11 cellular contexts compared by ENCODE assay signal in the genomic region with DNA sequence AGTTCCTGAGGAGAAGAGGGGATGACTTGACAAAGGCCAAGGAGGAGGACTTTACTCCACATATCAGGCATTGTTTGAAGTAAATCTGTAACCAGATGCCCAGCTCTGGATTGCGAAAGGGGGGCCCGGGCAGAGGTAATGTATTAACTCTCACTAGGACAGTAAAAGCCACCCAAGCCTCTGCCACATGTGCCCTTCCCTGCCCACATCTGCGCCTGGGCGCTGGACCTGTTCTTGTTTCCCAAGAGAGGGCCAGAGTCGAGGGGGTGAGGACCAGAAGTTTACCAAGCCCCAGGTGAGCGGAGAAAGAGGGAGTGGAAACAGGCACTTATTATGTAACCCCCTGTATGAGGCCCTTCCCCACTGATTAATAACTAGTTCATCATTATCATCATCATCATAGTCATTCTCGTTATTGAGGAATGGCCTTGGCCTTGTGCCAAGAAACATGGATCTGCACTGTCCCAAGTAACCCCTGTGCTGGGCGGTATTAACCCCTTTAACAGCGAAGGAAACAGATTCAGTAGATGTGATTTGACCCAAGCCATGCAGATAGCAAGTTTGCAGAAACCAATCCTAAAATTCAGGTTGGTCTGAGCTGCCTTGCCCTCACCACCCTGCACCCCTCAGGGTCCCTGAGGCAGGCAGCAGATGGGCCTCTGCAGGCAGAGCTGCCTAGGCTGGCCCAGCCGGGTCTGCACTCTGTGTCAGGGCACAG. TPM values are rescaled to one million over a fixed set of nuclear protein-coding genes. Genes with fewer than 3 reads are reported as not detected.
A peak's percentile ranks its signal among the peaks of the same experiment; 100 is the strongest.
DNase-seq lines count a peak whose midpoint lies in the region; ATAC-seq and TF ChIP-seq lines count a peak whose summit lies in the region.
"Had no signal": no experiment of that assay in that cellular context is flagged by ENCODE, and none has a peak within 500 bp of the region (broad histone marks: within the 10 kb centered on the region; RNA-seq: fewer than 3 reads in every experiment).

Gene SLC23A1, minus strand, starts transcription at position 23 of the 718 bp plus-strand sequence. CDS start 44 bp downstream, outside the sequence.

- DNase-seq in SK-N-SH, result peak; percentile 73
- peak; percentile 7 for DNase-seq in NCI-H2171 (lab: John Stamatoyannopoulos, UW)
- peak; percentile 29 for DNase-seq in epidermal melanocyte (ENCODE audit: insufficient read length, low spot score)
- DNase-seq in renal cortical epithelial cell (ENCODE audit: low read depth), result peak; percentile 84
- DNase-seq in activated CD4-positive, alpha-beta T cell treated with anti-CD3 and anti-CD28 coated beads, Interleukin-2, amount 50 U/mL, for 4 hours, result no peak
- DNase-seq: anterior cingulate cortex; stimulated activated CD4-positive, alpha-beta T cell treated with anti-CD3 and anti-CD28 coated beads, Interleukin-4, amount 100 ng/mL, for 24 hours had no signal

- H3K27me3 ChIP-seq in SK-N-SH (ENCODE audit: insufficient read depth), result no peaks in the 10 kb centered on the region

- no peaks in the 10 kb centered on the region for H3F3A ChIP-seq in SK-N-SH (replicated peaks; ENCODE audit: insufficient read depth)

- TF ChIP-seq CTCF in SK-N-SH (IDR thresholded peaks at IDR 0.05), result no peak

- TF ChIP-seq EP300 in SK-N-SH (IDR thresholded peaks at IDR 0.05; ENCODE audit: borderline replicate concordance in 1 of 2, low read depth in 1 of 2, low read length in 1 of 2), result no peak

- no peaks in the 10 kb centered on the region for H4K20me1 ChIP-seq in SK-N-SH (ENCODE audit: insufficient read depth)

- 67% methylated on average over 8 of the region's 10 CpGs for WGBS in SK-N-SH (ENCODE audit: low lambda C conversion rate)

- no peaks in the 10 kb centered on the region for H3K79me2 ChIP-seq in SK-N-SH (ENCODE audit: insufficient read depth)

- no peaks in the 10 kb centered on the region for H3K36me3 ChIP-seq in SK-N-SH (replicated peaks in 1 of 2; ENCODE audit: control insufficient read depth in 1 of 2, insufficient read depth in 2 of 2, low read length in 1 of 2)

- POLR2A ChIA-PET in SK-N-SH (lab: Yijun Ruan, JAX), result interaction anchor here (1.4 kb wide), 1 partner anchor 18 kb away, joined by 5 read pairs; no protein-coding TSS in a partner anchor

- H3K4me3 ChIP-seq in SK-N-SH (ENCODE audit: low read depth in 2 of 2, low read length in 1 of 2), result no peak within 1 kb of the TSS

- H3K9me3 ChIP-seq in SK-N-SH, result no peaks in the 10 kb centered on the region

- H3K4me2 ChIP-seq in SK-N-SH, result no peak within 1 kb of the TSS

- CTCF ChIA-PET in SK-N-SH (lab: Yijun Ruan, JAX), result interaction anchor here (1.2 to 2.2 kb wide), 2 partner anchors 11 to 130 kb away, joined by 3 to 8 read pairs; no protein-coding TSS in a partner anchor

- H3K27ac ChIP-seq in SK-N-SH (ENCODE audit: low read depth in 2 of 2, low read length in 1 of 2), result no peak within 1 kb of the TSS; a peak in 1 of 4 replicates

- H3K9ac ChIP-seq in SK-N-SH, result no peak within 1 kb of the TSS

- ATAC-seq in SK-N-SH treated with all-trans-retinoic acid at 6 μM for 48 hours (no peak; the same call in 2 of the 3 replicates), GM21786 (IDR thresholded peaks at IDR 0.05; ENCODE audit: unreplicated experiment) (no peak), HG03457 (IDR thresholded peaks at IDR 0.05; ENCODE audit: unreplicated experiment) (no peak)
- ATAC-seq: HCT116 had no signal

- no peaks in the 10 kb centered on the region for H3K9me2 ChIP-seq in SK-N-SH

- no peak for TF ChIP-seq RAD21 in SK-N-SH (IDR thresholded peaks at IDR 0.05; ENCODE audit: low read length)

- peaks cover 0 to 23% of the 10 kb centered on the region in 2 experiments; a peak in 1 of 4 replicates for H3K4me1 ChIP-seq in SK-N-SH (ENCODE audit: control insufficient read depth in 1 of 2, insufficient read depth in 2 of 2, low read depth in 1 of 2, low read length in 1 of 2)

- H2AFZ ChIP-seq in SK-N-SH (ENCODE audit: low read depth), result no peak within 1 kb of the TSS

TF ChIP-seq in SK-N-SH, 30 proteins besides CTCF, POLR2A, EP300 and RAD21:
- peak; percentile 48; the same call in 1 of the 2 replicates for TF ChIP-seq NFIC (IDR thresholded peaks at IDR 0.05; ENCODE audit: borderline replicate concordance)
- TF ChIP-seq NRF1 (IDR thresholded peaks at IDR 0.05; ENCODE audit: low read depth, low read length), result no peak

TF ChIP-seq in SK-N-SH treated with all-trans-retinoic acid at 6 μM for 48 hours, 23 proteins besides CTCF, POLR2A, EP300 and RAD21 (continues in another document):
- TF ChIP-seq ESRRG (CRISPR knock-in tag; IDR thresholded peaks at IDR 0.05) (no peak), BACH2 (CRISPR knock-in tag; IDR thresholded peaks at IDR 0.05; ENCODE audit: borderline replicate concordance) (no peak), ISL1 (CRISPR knock-in tag; IDR thresholded peaks at IDR 0.05) (no peak), RARB (CRISPR knock-in tag; IDR thresholded peaks at IDR 0.05) (no peak), ZFP3 (CRISPR knock-in tag; IDR thresholded peaks at IDR 0.05) (no peak), PATZ1 (CRISPR knock-in tag; IDR thresholded peaks at IDR 0.05; ENCODE audit: borderline replicate concordance) (no peak), CSDC2 (CRISPR knock-in tag; IDR thresholded peaks at IDR 0.05) (no peak), OSR1 (CRISPR knock-in tag; IDR thresholded peaks at IDR 0.05) (no peak), SNAI2 (CRISPR knock-in tag; IDR thresholded peaks at IDR 0.05) (no peak), ARNTL (CRISPR knock-in tag; IDR thresholded peaks at IDR 0.05; ENCODE audit: borderline replicate concordance, low read depth) (no peak), ZFP30 (CRISPR knock-in tag; IDR thresholded peaks at IDR 0.05) (no peak)
- TF ChIP-seq, protein P1, sequence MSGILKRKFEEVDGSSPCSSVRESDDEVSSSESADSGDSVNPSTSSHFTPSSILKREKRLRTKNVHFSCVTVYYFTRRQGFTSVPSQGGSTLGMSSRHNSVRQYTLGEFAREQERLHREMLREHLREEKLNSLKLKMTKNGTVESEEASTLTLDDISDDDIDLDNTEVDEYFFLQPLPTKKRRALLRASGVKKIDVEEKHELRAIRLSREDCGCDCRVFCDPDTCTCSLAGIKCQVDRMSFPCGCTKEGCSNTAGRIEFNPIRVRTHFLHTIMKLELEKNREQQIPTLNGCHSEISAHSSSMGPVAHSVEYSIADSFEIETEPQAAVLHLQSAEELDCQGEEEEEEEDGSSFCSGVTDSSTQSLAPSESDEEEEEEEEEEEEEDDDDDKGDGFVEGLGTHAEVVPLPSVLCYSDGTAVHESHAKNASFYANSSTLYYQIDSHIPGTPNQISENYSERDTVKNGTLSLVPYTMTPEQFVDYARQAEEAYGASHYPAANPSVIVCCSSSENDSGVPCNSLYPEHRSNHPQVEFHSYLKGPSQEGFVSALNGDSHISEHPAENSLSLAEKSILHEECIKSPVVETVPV (CRISPR knock-in tag; IDR thresholded peaks at IDR 0.05), result no peak
- TF ChIP-seq, protein P2, sequence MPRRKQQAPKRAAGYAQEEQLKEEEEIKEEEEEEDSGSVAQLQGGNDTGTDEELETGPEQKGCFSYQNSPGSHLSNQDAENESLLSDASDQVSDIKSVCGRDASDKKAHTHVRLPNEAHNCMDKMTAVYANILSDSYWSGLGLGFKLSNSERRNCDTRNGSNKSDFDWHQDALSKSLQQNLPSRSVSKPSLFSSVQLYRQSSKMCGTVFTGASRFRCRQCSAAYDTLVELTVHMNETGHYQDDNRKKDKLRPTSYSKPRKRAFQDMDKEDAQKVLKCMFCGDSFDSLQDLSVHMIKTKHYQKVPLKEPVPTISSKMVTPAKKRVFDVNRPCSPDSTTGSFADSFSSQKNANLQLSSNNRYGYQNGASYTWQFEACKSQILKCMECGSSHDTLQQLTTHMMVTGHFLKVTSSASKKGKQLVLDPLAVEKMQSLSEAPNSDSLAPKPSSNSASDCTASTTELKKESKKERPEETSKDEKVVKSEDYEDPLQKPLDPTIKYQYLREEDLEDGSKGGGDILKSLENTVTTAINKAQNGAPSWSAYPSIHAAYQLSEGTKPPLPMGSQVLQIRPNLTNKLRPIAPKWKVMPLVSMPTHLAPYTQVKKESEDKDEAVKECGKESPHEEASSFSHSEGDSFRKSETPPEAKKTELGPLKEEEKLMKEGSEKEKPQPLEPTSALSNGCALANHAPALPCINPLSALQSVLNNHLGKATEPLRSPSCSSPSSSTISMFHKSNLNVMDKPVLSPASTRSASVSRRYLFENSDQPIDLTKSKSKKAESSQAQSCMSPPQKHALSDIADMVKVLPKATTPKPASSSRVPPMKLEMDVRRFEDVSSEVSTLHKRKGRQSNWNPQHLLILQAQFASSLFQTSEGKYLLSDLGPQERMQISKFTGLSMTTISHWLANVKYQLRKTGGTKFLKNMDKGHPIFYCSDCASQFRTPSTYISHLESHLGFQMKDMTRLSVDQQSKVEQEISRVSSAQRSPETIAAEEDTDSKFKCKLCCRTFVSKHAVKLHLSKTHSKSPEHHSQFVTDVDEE (CRISPR knock-in tag; IDR thresholded peaks at IDR 0.05), result no peak

RNA-seq across cellular contexts. Expression of gene SLC23A1, which starts in this region (rescaled TPM):
- polyA plus RNA-seq in SK-N-SH (2012; rRNA removed), result not detected in 2 replicates
- 0.01 TPM in 1 of 2 replicates, not detected in the other for polyA plus RNA-seq in SK-N-SH (2012; cell fraction: cytosol; rRNA removed)
- polyA plus RNA-seq in SK-N-SH (2012; cell fraction: nucleus; rRNA removed), result 0.05 TPM in 1 of 2 replicates, not detected in the other
- total RNA-seq in renal cortical epithelial cell, result 1.4 and 3.0 TPM in 2 replicates

Comparison
In these comparisons a context has a peak if more than half of its experiments do, and no peak if none do; other contexts are left out.
1. Peak in DNase-seq in SK-N-SH; RNA of the gene not detected or under 1 TPM.
2. DNase-seq: peak in NCI-H2171 (single experiment), epidermal melanocyte (single experiment) and renal cortical epithelial cell (single experiment); none in activated CD4-positive, alpha-beta T cell treated with anti-CD3 and anti-CD28 coated beads, Interleukin-2, amount 50 U/mL, for 4 hours (0 of 2).